In genomic region chr5:82404382-82404945, GRCh38 we compare ENCODE assay signal across 20 cellular contexts.
"Had no signal": no experiment of that assay in that cellular context is flagged by ENCODE, and none has a peak within 500 bp of the region (broad histone marks: within the 10 kb centered on the region; RNA-seq: fewer than 3 reads in every experiment).

No MANE protein-coding gene starts in this region.

- H3K36me3 ChIP-seq: adrenal gland, thyroid gland, uterus had no signal

- DNase-seq: activated CD4-positive, alpha-beta T cell treated with anti-CD3 and anti-CD28 coated beads, Interleukin-2, amount 10 ng/mL, durations not matched to agents 24 days and 14 days; activated CD4-positive, CD25-positive, alpha-beta regulatory T cell; activated CD8-positive, alpha-beta memory T cell treated with anti-CD3 and anti-CD28 coated beads, Interleukin-2, amount 50 U/mL, for 4 hours; activated CD8-positive, alpha-beta T cell treated with anti-CD3 and anti-CD28 coated beads, Interleukin-2, amount 10 ng/mL, durations not matched to agents 7 days and 5 days; activated effector memory CD4-positive, alpha-beta T cell treated with anti-CD3 and anti-CD28 coated beads, Interleukin-2, amount 50 U/mL, for 16 hours; activated T-cell treated with anti-CD3 and anti-CD28 coated beads, Interleukin-2, amount 50 U/mL, for 48 hours; adrenal gland; hippocampal formation; kidney; left ventricle myocardium superior; nephron progenitor cell; occipital lobe; stimulated activated CD4-positive, alpha-beta T cell treated with anti-CD3 and anti-CD28 coated beads, Interleukin-12 subunit alpha, Interleukin-12 subunit beta, amount 100 ng/mL, for 4 hours; stimulated activated CD4-positive, alpha-beta T cell treated with anti-CD3 and anti-CD28 coated beads, Interleukin-2, amount 100 ng/mL, for 24 hours; thyroid gland; uterus had no signal

- H3K27ac Mint-ChIP-seq: activated CD4-positive, alpha-beta T cell treated with anti-CD3 and anti-CD28 coated beads, Interleukin-2, amount 10 ng/mL, durations not matched to agents 24 days and 14 days; activated CD8-positive, alpha-beta T cell treated with anti-CD3 and anti-CD28 coated beads, Interleukin-2, amount 10 ng/mL, durations not matched to agents 7 days and 5 days; activated naive CD4-positive, alpha-beta T cell treated with anti-CD3 and anti-CD28 coated beads, Interleukin-2, amount 50 U/mL, for 24 hours; nephron progenitor cell; stimulated activated effector memory CD8-positive, alpha-beta T cell treated with anti-CD3 and anti-CD28 coated beads, Interleukin-12 subunit alpha, Interleukin-12 subunit beta, amount 100 ng/mL, for 72 hours; T-helper 2 cell treated with Interferon-gamma antibody and Interleukin-4, amounts not matched to agents 5 μg/mL and 100 μg/mL, for 36 hours had no signal

- ATAC-seq: activated CD8-positive, alpha-beta T cell treated with anti-CD3 and anti-CD28 coated beads, Interleukin-2, amount 10 ng/mL, durations not matched to agents 7 days and 5 days; left ventricle myocardium superior; sciatic nerve; stimulated activated effector memory CD8-positive, alpha-beta T cell treated with anti-CD3 and anti-CD28 coated beads, Interleukin-12 subunit alpha, Interleukin-12 subunit beta, amount 100 ng/mL, for 72 hours had no signal

- H3K4me3 Mint-ChIP-seq: activated CD4-positive, alpha-beta T cell treated with anti-CD3 and anti-CD28 coated beads, Interleukin-2, amount 10 ng/mL, durations not matched to agents 24 days and 14 days; activated CD8-positive, alpha-beta T cell treated with anti-CD3 and anti-CD28 coated beads, Interleukin-2, amount 10 ng/mL, durations not matched to agents 7 days and 5 days; activated naive CD4-positive, alpha-beta T cell treated with anti-CD3 and anti-CD28 coated beads, Interleukin-2, amount 50 U/mL, for 24 hours; nephron progenitor cell; stimulated activated effector memory CD8-positive, alpha-beta T cell treated with anti-CD3 and anti-CD28 coated beads, Interleukin-12 subunit alpha, Interleukin-12 subunit beta, amount 100 ng/mL, for 72 hours; T-helper 2 cell treated with Interferon-gamma antibody and Interleukin-4, amounts not matched to agents 5 μg/mL and 100 μg/mL, for 36 hours had no signal

- H3K4me1 Mint-ChIP-seq: activated CD4-positive, alpha-beta T cell treated with anti-CD3 and anti-CD28 coated beads, Interleukin-2, amount 10 ng/mL, durations not matched to agents 24 days and 14 days; activated naive CD4-positive, alpha-beta T cell treated with anti-CD3 and anti-CD28 coated beads, Interleukin-2, amount 50 U/mL, for 24 hours; stimulated activated effector memory CD8-positive, alpha-beta T cell treated with anti-CD3 and anti-CD28 coated beads, Interleukin-12 subunit alpha, Interleukin-12 subunit beta, amount 100 ng/mL, for 72 hours had no signal

- H3K4me3 ChIP-seq: adrenal gland, thyroid gland, uterus had no signal

- H3K27me3 ChIP-seq: adrenal gland, thyroid gland, uterus had no signal

- H3K27me3 Mint-ChIP-seq: activated CD4-positive, alpha-beta T cell treated with anti-CD3 and anti-CD28 coated beads, Interleukin-2, amount 10 ng/mL, durations not matched to agents 24 days and 14 days; activated naive CD4-positive, alpha-beta T cell treated with anti-CD3 and anti-CD28 coated beads, Interleukin-2, amount 50 U/mL, for 24 hours had no signal

- H3K9me3 ChIP-seq: adrenal gland, thyroid gland, uterus had no signal

- H3K27ac ChIP-seq: adrenal gland, thyroid gland, uterus had no signal

- H3K36me3 Mint-ChIP-seq: activated naive CD4-positive, alpha-beta T cell treated with anti-CD3 and anti-CD28 coated beads, Interleukin-2, amount 50 U/mL, for 24 hours; stimulated activated effector memory CD8-positive, alpha-beta T cell treated with anti-CD3 and anti-CD28 coated beads, Interleukin-12 subunit alpha, Interleukin-12 subunit beta, amount 100 ng/mL, for 72 hours had no signal

- H3K4me1 ChIP-seq: adrenal gland, thyroid gland, uterus had no signal

- H3K9me3 Mint-ChIP-seq: activated naive CD4-positive, alpha-beta T cell treated with anti-CD3 and anti-CD28 coated beads, Interleukin-2, amount 50 U/mL, for 24 hours; stimulated activated effector memory CD8-positive, alpha-beta T cell treated with anti-CD3 and anti-CD28 coated beads, Interleukin-12 subunit alpha, Interleukin-12 subunit beta, amount 100 ng/mL, for 72 hours had no signal
